Comparison of ENCODE assay signal across 14 cellular contexts in genomic region chr3:78899846-78900245, GRCh38.
DNase-seq lines count a peak whose midpoint lies in the region; ATAC-seq and TF ChIP-seq lines count a peak whose summit lies in the region.
"Had no signal": no experiment of that assay in that cellular context is flagged by ENCODE, and none has a peak within 500 bp of the region (broad histone marks: within the 10 kb centered on the region; RNA-seq: fewer than 3 reads in every experiment).

No MANE protein-coding gene starts in this region.

- no peaks in the 10 kb centered on the region for H3K27me3 ChIP-seq in GM23338 (ENCODE audit: insufficient read depth)
- no peaks in the 10 kb centered on the region for H3K27me3 ChIP-seq in endodermal cell (ENCODE audit: control insufficient read depth, insufficient read depth, low read length, poor library complexity, severe bottlenecking)
- no peaks in the 10 kb centered on the region for H3K27me3 ChIP-seq in HAP-1 (ENCODE audit: low read depth)
- H3K27me3 ChIP-seq: BLaER1 had no signal

- H3K27me3 Mint-ChIP-seq in GM23338 (ENCODE audit: insufficient read depth, low read depth, poor library complexity): no peaks in the 10 kb centered on the region
- H3K27me3 Mint-ChIP-seq in endodermal cell (ENCODE audit: insufficient read depth): no peaks in the 10 kb centered on the region
- H3K27me3 Mint-ChIP-seq in nephron progenitor cell (ENCODE audit: low read depth, poor library complexity): no peaks in the 10 kb centered on the region
- H3K27me3 Mint-ChIP-seq: CD8-positive, alpha-beta memory T cell had no signal

- peaks cover 18% of the 10 kb centered on the region for H3K4me1 Mint-ChIP-seq in GM23338
- peaks cover 16% of the 10 kb centered on the region for H3K4me1 Mint-ChIP-seq in endodermal cell
- peaks cover 60% of the 10 kb centered on the region for H3K4me1 Mint-ChIP-seq in nephron progenitor cell
- H3K4me1 Mint-ChIP-seq: CD8-positive, alpha-beta memory T cell had no signal

- no peaks in the 10 kb centered on the region for H3K79me2 ChIP-seq in GM23338 (replicated peaks; ENCODE audit: insufficient read depth)

- H3K4me3 ChIP-seq in GM23338: no peak overlapping the region
- no peak overlapping the region for H3K4me3 ChIP-seq in endodermal cell (ENCODE audit: low read length)
- no peak overlapping the region for H3K4me3 ChIP-seq in HAP-1
- H3K4me3 ChIP-seq: BLaER1 had no signal

- H3K27ac Mint-ChIP-seq in GM23338: no peak overlapping the region
- H3K27ac Mint-ChIP-seq in endodermal cell: no peak overlapping the region
- no peak overlapping the region for H3K27ac Mint-ChIP-seq in nephron progenitor cell
- H3K27ac Mint-ChIP-seq: CD8-positive, alpha-beta memory T cell had no signal

- TF ChIP-seq CTCF in GM23338 (conservative IDR thresholded peaks at IDR 0.05; ENCODE audit: low read depth in 2 of 2) (no peak), endodermal cell (conservative IDR thresholded peaks at IDR 0.05) (peak; percentile 25), nephron progenitor cell (IDR thresholded peaks at IDR 0.05) (peak; percentile 9)

- H3F3A ChIP-seq in GM23338 (replicated peaks; ENCODE audit: low read depth): no peaks in the 10 kb centered on the region

- H3K36me3 ChIP-seq in GM23338 (ENCODE audit: insufficient read depth) (no peaks in the 10 kb centered on the region), endodermal cell (ENCODE audit: control insufficient read depth, insufficient read depth, low read length) (no peaks in the 10 kb centered on the region), HAP-1 (replicated peaks) (no peaks in the 10 kb centered on the region)

- in situ Hi-C loops in HAP-1 (cut with MboI; ENCODE audit: low sequenced_read_pairs): no loop called here

- H3K9ac ChIP-seq in endodermal cell (ENCODE audit: extremely low read depth, low read length, poor library complexity, severe bottlenecking): no peak overlapping the region
- H3K9ac ChIP-seq: BLaER1 had no signal

- no peak overlapping the region for H2AFZ ChIP-seq in GM23338

- no peak overlapping the region for H3K4me3 Mint-ChIP-seq in GM23338
- no peak overlapping the region for H3K4me3 Mint-ChIP-seq in endodermal cell
- no peak overlapping the region for H3K4me3 Mint-ChIP-seq in nephron progenitor cell
- H3K4me3 Mint-ChIP-seq: CD8-positive, alpha-beta memory T cell had no signal

- H3K9me2 ChIP-seq in GM23338 (ENCODE audit: insufficient read depth): no peaks in the 10 kb centered on the region

- no peaks in the 10 kb centered on the region for H4K20me1 ChIP-seq in GM23338 (replicated peaks; ENCODE audit: insufficient read depth)

- ATAC-seq in GM23338 (no peak), GM18502 (IDR thresholded peaks at IDR 0.05; ENCODE audit: poor library complexity, unreplicated experiment) (no peak)

- H3K9me3 ChIP-seq in endodermal cell (ENCODE audit: control insufficient read depth, low read length) (no peaks in the 10 kb centered on the region), HAP-1 (no peaks in the 10 kb centered on the region)
- H3K9me3 ChIP-seq: BLaER1 had no signal

- 90 to 92% methylated on average over 3 of the region's 3 CpGs for WGBS in endodermal cell (ENCODE audit: insufficient coverage in 1 of 2, insufficient read length in 1 of 2), 2 experiments

- H3K4me1 ChIP-seq in GM23338 (ENCODE audit: insufficient read depth) (peaks cover 18% of the 10 kb centered on the region), endodermal cell (ENCODE audit: control insufficient read depth, insufficient read depth, low read length) (peaks cover 17% of the 10 kb centered on the region), HAP-1 (peaks cover 47% of the 10 kb centered on the region)

- DNase-seq in GM23338 (ENCODE audit: low spot score) (peak; percentile 16), NCI-H69 (lab: John Stamatoyannopoulos, UW) (peak; percentile 55), endodermal cell (no peak), nephron progenitor cell (no peak), globus pallidus (ENCODE audit: low spot score) (no peak), NCI-H1694 (lab: John Stamatoyannopoulos, UW) (no peak), HAP-1 (ENCODE audit: low spot score in 2 of 2) (no peak)
- DNase-seq: 8988T; AML-193; CD8-positive, alpha-beta memory T cell; DMS53; H7 had no signal

- H3K4me2 ChIP-seq in GM23338: no peak overlapping the region
- H3K4me2 ChIP-seq: BLaER1 had no signal

- H3K27ac ChIP-seq in GM23338 (ENCODE audit: low read depth) (no peak overlapping the region), endodermal cell (ENCODE audit: low read depth, low read length) (peak overlapping the region; percentile 10)
- H3K27ac ChIP-seq: BLaER1 had no signal

- no peaks in the 10 kb centered on the region for H3K9me3 Mint-ChIP-seq in GM23338
- H3K9me3 Mint-ChIP-seq in endodermal cell: no peaks in the 10 kb centered on the region
- no peaks in the 10 kb centered on the region for H3K9me3 Mint-ChIP-seq in nephron progenitor cell

- H3K36me3 Mint-ChIP-seq in GM23338 (ENCODE audit: low read depth): no peaks in the 10 kb centered on the region
- no peaks in the 10 kb centered on the region for H3K36me3 Mint-ChIP-seq in endodermal cell (ENCODE audit: low read depth)
- H3K36me3 Mint-ChIP-seq in nephron progenitor cell (ENCODE audit: low read depth): no peaks in the 10 kb centered on the region
- H3K36me3 Mint-ChIP-seq: CD8-positive, alpha-beta memory T cell had no signal

TF ChIP-seq in GM23338, 12 proteins besides CTCF, POLR2A, EP300 and RAD21 (continues in another document):
- no peak for TF ChIP-seq STAT1 (IDR thresholded peaks at IDR 0.05; ENCODE audit: unreplicated experiment)
- no peak for TF ChIP-seq CREB1 (CRISPR knock-in tag; IDR thresholded peaks at IDR 0.05; ENCODE audit: low read depth)
- no peak for TF ChIP-seq ETS1 (IDR thresholded peaks at IDR 0.05)
- no peak for TF ChIP-seq ZNF462 (CRISPR knock-in tag; IDR thresholded peaks at IDR 0.05)

Comparison
In these comparisons a context has a peak if more than half of its experiments do, and no peak if none do; other contexts are left out.
1. DNase-seq: peak in GM23338 (single experiment) and NCI-H69 (single experiment); none in endodermal cell (single experiment), nephron progenitor cell (single experiment), globus pallidus (single experiment), NCI-H1694 (single experiment) and HAP-1 (0 of 2).
2. CTCF ChIP-seq: peak in endodermal cell (single experiment) and nephron progenitor cell (single experiment); none in GM23338 (0 of 2).